18 cellular contexts compared by ENCODE assay signal in the genomic region with DNA sequence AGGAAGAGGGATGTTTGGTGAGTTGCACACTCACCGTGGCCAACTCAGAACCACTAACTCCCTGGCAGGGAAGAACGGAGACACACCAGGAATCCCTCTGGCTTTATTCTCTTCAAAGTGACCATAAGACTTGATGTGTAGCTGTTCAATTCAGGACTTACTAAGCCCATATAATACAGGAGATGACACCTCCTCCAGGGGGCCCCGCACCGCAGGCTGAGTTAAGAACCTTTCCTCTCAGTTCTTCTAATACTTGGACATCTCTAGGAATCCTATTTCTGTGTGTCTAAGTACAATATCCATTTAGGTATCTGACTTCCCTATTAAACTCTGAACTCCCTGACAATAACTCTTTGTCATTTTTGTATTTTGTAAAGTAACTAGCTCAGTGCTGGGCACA. TPM values are rescaled to one million over a fixed set of nuclear protein-coding genes. Genes with fewer than 3 reads are reported as not detected.
DNase-seq lines count a peak whose midpoint lies in the region; ATAC-seq, FAIRE-seq and TF ChIP-seq lines count a peak whose summit lies in the region.
"Had no signal": no experiment of that assay in that cellular context is flagged by ENCODE, and none has a peak within 500 bp of the region (broad histone marks: within the 10 kb centered on the region; RNA-seq: fewer than 3 reads in every experiment).

No MANE protein-coding gene starts in this region.

- CTCF ChIA-PET in activated CD4-positive, alpha-beta T cell treated with anti-CD3 and anti-CD28 coated beads, Interleukin-2, amount 10 ng/mL, durations not matched to agents 7 days and 5 days (lab: Charles Lee), result interaction anchor here (1.4 kb wide), 1 partner anchor 12 kb away, joined by 3 read pairs; no protein-coding TSS in a partner anchor
- CTCF ChIA-PET in K562 (lab: Yijun Ruan, JAX; ENCODE audit: low intra/inter-chr PET ratio), result interaction anchor here (0.5 kb wide), 3 partner anchors 174 to 680 kb away, joined by 3 to 4 read pairs (median 3); no protein-coding TSS in a partner anchor

- no peak for TF ChIP-seq RAD21 in K562 (CRISPR knock-in tag; conservative IDR thresholded peaks at IDR 0.05 in 1 of 2, IDR thresholded peaks at IDR 0.05 in 1 of 2)

- H3K36me3 ChIP-seq in K562 (ENCODE audit: control insufficient read depth, insufficient read depth, low read length), result peaks cover 2% of the 10 kb centered on the region; the same call in 1 of the 3 replicates

- no peaks in the 10 kb centered on the region for H3K4me1 ChIP-seq in K562 (replicated peaks in 1 of 2; ENCODE audit: control insufficient read depth in 2 of 2, insufficient read depth in 2 of 2, low read length in 2 of 2)
- H3K4me1 ChIP-seq: stomach had no signal

- no TSS peak for BruUV-seq in K562 (replicated peaks; lab: Mats Ljungman, UMichigan)

- H3K27ac ChIP-seq in K562 (ENCODE audit: extremely low read depth, low read depth, low read length), result no peak overlapping the region
- H3K27ac ChIP-seq: skin epidermis, stomach had no signal

- H3K27ac Mint-ChIP-seq in activated CD4-positive, alpha-beta T cell treated with anti-CD3 and anti-CD28 coated beads, Interleukin-2, amount 10 ng/mL, durations not matched to agents 7 days and 5 days, result no peak overlapping the region
- peak overlapping the region; percentile 43 for H3K27ac Mint-ChIP-seq in stimulated activated effector memory CD8-positive, alpha-beta T cell treated with anti-CD3 and anti-CD28 coated beads, Interleukin-12 subunit alpha, Interleukin-12 subunit beta, amount 100 ng/mL, for 72 hours
- H3K27ac Mint-ChIP-seq: mesothelial cell of epicardium had no signal

- H4K20me1 ChIP-seq in K562 (replicated peaks; ENCODE audit: control insufficient read depth, insufficient read depth, low read length), result no peaks in the 10 kb centered on the region

- no peaks in the 10 kb centered on the region for H3K27me3 Mint-ChIP-seq in activated CD4-positive, alpha-beta T cell treated with anti-CD3 and anti-CD28 coated beads, Interleukin-2, amount 10 ng/mL, durations not matched to agents 7 days and 5 days

- POLR2A ChIA-PET in activated CD4-positive, alpha-beta T cell treated with anti-CD3 and anti-CD28 coated beads, Interleukin-2, amount 10 ng/mL, durations not matched to agents 7 days and 5 days (lab: Charles Lee), result no interaction called here
- POLR2A ChIA-PET in K562 (lab: Yijun Ruan, JAX), result interaction anchor here (1.0 kb wide), 1 partner anchor 16 kb away, joined by 3 read pairs; no protein-coding TSS in a partner anchor

- in situ Hi-C loops in K562 (cut with MboI), result no loop called here

- H3K9ac ChIP-seq in K562 (ENCODE audit: insufficient read depth in 1 of 2, low read depth in 2 of 2, low read length in 2 of 2), result no peak overlapping the region; a peak in 1 of 4 replicates

- 65% methylated on average over 2 of the region's 4 CpGs for WGBS in K562 (ENCODE audit: insufficient coverage, low coverage, missing lambda C conversion rate)

- no peaks in the 10 kb centered on the region for H3K9me3 ChIP-seq in K562 (replicated peaks; ENCODE audit: control insufficient read depth, insufficient read depth, low read depth, low read length)
- H3K9me3 ChIP-seq: stomach had no signal

- peaks cover 19% of the 10 kb centered on the region for H3K36me3 Mint-ChIP-seq in activated CD4-positive, alpha-beta T cell treated with anti-CD3 and anti-CD28 coated beads, Interleukin-2, amount 10 ng/mL, durations not matched to agents 7 days and 5 days (ENCODE audit: low read depth)
- H3K36me3 Mint-ChIP-seq in stimulated activated effector memory CD8-positive, alpha-beta T cell treated with anti-CD3 and anti-CD28 coated beads, Interleukin-12 subunit alpha, Interleukin-12 subunit beta, amount 100 ng/mL, for 72 hours, result peaks cover 89% of the 10 kb centered on the region

- no peaks in the 10 kb centered on the region for H3K9me3 Mint-ChIP-seq in activated CD4-positive, alpha-beta T cell treated with anti-CD3 and anti-CD28 coated beads, Interleukin-2, amount 10 ng/mL, durations not matched to agents 7 days and 5 days
- H3K9me3 Mint-ChIP-seq in stimulated activated effector memory CD8-positive, alpha-beta T cell treated with anti-CD3 and anti-CD28 coated beads, Interleukin-12 subunit alpha, Interleukin-12 subunit beta, amount 100 ng/mL, for 72 hours, result no peaks in the 10 kb centered on the region
- H3K9me3 Mint-ChIP-seq: mesothelial cell of epicardium had no signal

- no peak for TF ChIP-seq POLR2A in K562 (conservative IDR thresholded peaks at IDR 0.05)

- peak; percentile 10 for DNase-seq in activated CD4-positive, alpha-beta T cell treated with anti-CD3 and anti-CD28 coated beads, Interleukin-2, amount 10 ng/mL, durations not matched to agents 7 days and 5 days
- DNase-seq in activated CD4-positive, alpha-beta T cell treated with anti-CD3 and anti-CD28 coated beads for 4 hours, result no peak
- DNase-seq in HTR-8/SVneo (ENCODE audit: insufficient read length, low spot score) (no peak), K562 (ENCODE audit: extremely low read depth in 1 of 4, low spot score in 3 of 4) (peak in 3 of 4 experiments; percentile 16 to 19 (median 19)), Right ventricle myocardium inferior (ENCODE audit: missing footprints) (no peak)
- no peak for DNase-seq in stimulated activated effector memory CD8-positive, alpha-beta T cell treated with anti-CD3 and anti-CD28 coated beads, Interleukin-12 subunit alpha, Interleukin-12 subunit beta, amount 100 ng/mL, for 72 hours (ENCODE audit: low spot score in 2 of 2)
- DNase-seq: activated CD4-positive, CD25-positive, alpha-beta regulatory T cell; cerebellar nuclear complex; DMS153; glutamatergic neuron; NCI-H1105; nucleus accumbens; stomach had no signal

- no peaks in the 10 kb centered on the region for H3K27me3 ChIP-seq in K562 (ENCODE audit: control insufficient read depth in 2 of 2, insufficient read depth in 2 of 2, low read length in 2 of 2)
- H3K27me3 ChIP-seq: stomach had no signal

- TF ChIP-seq EP300 in K562 (IDR thresholded peaks at IDR 0.05; ENCODE audit: low read length), result no peak

- no peak overlapping the region for H2AFZ ChIP-seq in K562 (ENCODE audit: low read depth, low read length)

- intact Hi-C loops in K562 (cut with micrococcal nuclease) (no loop called here), Right ventricle myocardium inferior (cut with DNase I) (no loop called here)

- peak in 1 of 3 experiments; percentile 31; a peak in 2 of 6 replicates for TF ChIP-seq CTCF in K562 (IDR thresholded peaks at IDR 0.05 in 2 of 3, conservative IDR thresholded peaks at IDR 0.05 in 1 of 3; ENCODE audit: insufficient read depth in 2 of 3, low read depth in 1 of 3, low read length in 3 of 3)

- H3K4me3 Mint-ChIP-seq in activated CD4-positive, alpha-beta T cell treated with anti-CD3 and anti-CD28 coated beads, Interleukin-2, amount 10 ng/mL, durations not matched to agents 7 days and 5 days, result no peak overlapping the region
- H3K4me3 Mint-ChIP-seq in stimulated activated effector memory CD8-positive, alpha-beta T cell treated with anti-CD3 and anti-CD28 coated beads, Interleukin-12 subunit alpha, Interleukin-12 subunit beta, amount 100 ng/mL, for 72 hours, result no peak overlapping the region
- H3K4me3 Mint-ChIP-seq: mesothelial cell of epicardium had no signal

- no peaks in the 10 kb centered on the region for H3K9me1 ChIP-seq in K562 (ENCODE audit: control insufficient read depth, insufficient read depth, low read length)

- no peaks in the 10 kb centered on the region for H3K79me2 ChIP-seq in K562 (ENCODE audit: control insufficient read depth, insufficient read depth, low read length)

- no peak overlapping the region for H3K4me2 ChIP-seq in K562 (ENCODE audit: insufficient read depth, low read length)

- peak; percentile 53; the same call in 1 of the 3 replicates for ATAC-seq in K562
- no peak for ATAC-seq in stimulated activated effector memory CD8-positive, alpha-beta T cell treated with anti-CD3 and anti-CD28 coated beads, Interleukin-12 subunit alpha, Interleukin-12 subunit beta, amount 100 ng/mL, for 72 hours
- no peak for ATAC-seq in HG03175 (IDR thresholded peaks at IDR 0.05; ENCODE audit: unreplicated experiment)
- no peak for ATAC-seq in Right ventricle myocardium inferior
- no peak for ATAC-seq in HG02884 (IDR thresholded peaks at IDR 0.05; ENCODE audit: unreplicated experiment)

- no peak overlapping the region for H3K4me3 ChIP-seq in K562
- H3K4me3 ChIP-seq: skin epidermis, stomach had no signal

- FAIRE-seq in HTR-8/SVneo (lab: Jason Lieb, UNC) (peak; percentile 48), K562 (lab: Jason Lieb, UNC) (no peak)
- FAIRE-seq: keratinocyte had no signal

- no peaks in the 10 kb centered on the region for H3K4me1 Mint-ChIP-seq in activated CD4-positive, alpha-beta T cell treated with anti-CD3 and anti-CD28 coated beads, Interleukin-2, amount 10 ng/mL, durations not matched to agents 7 days and 5 days
- H3K4me1 Mint-ChIP-seq in stimulated activated effector memory CD8-positive, alpha-beta T cell treated with anti-CD3 and anti-CD28 coated beads, Interleukin-12 subunit alpha, Interleukin-12 subunit beta, amount 100 ng/mL, for 72 hours, result no peaks in the 10 kb centered on the region
- H3K4me1 Mint-ChIP-seq: mesothelial cell of epicardium had no signal

RNA-seq across cellular contexts. Expression of a gene that starts 49.5 kb away (rescaled TPM):
- 10 to 100 TPM; 15.9 to 21.3 TPM for total RNA-seq in activated CD4-positive, alpha-beta T cell treated with anti-CD3 and anti-CD28 coated beads, Interleukin-2, amount 10 ng/mL, durations not matched to agents 7 days and 5 days
- 103 and 169 TPM in 2 replicates for total RNA-seq in K562 (2011; cell fraction: chromatin; rRNA removed; ENCODE audit: low replicate concordance)
- total RNA-seq in K562 (2011; cell fraction: nucleolus; rRNA removed), result 82.0 and 90.8 TPM in 2 replicates
- 65.7 and 81.0 TPM in 2 replicates for total RNA-seq in K562 (2011; cell fraction: nucleoplasm; rRNA removed)
- total RNA-seq in K562 (2014; rRNA removed), result 21.4 and 31.3 TPM in 2 replicates
- total RNA-seq in K562 (2014; rRNA removed; fragmentation: Illumina TruSeq; extraction: Trizol), result 18.8 and 22.9 TPM in 2 replicates
- 19.6 and 20.4 TPM in 2 replicates for total RNA-seq in K562 (2015; rRNA removed; fragmentation: Illumina TruSeq; extraction: Trizol)
- 27.9 and 28.2 TPM in 2 replicates for total RNA-seq in K562 (2021)
- 26.9 and 31.8 TPM in 2 replicates for polyA plus RNA-seq in K562 (2011; rRNA removed)
- polyA plus RNA-seq in K562 (2011; cell fraction: cytosol; rRNA removed), result 19.4 and 29.3 TPM in 2 replicates
- polyA plus RNA-seq in K562 (2011; cell fraction: nucleus; rRNA removed), result 98.8 and 105 TPM in 2 replicates
- 13.8 and 14.5 TPM in 2 replicates for polyA plus RNA-seq in K562 (2012)
- 40.3 and 49.2 TPM in 2 replicates for polyA plus RNA-seq in K562 (2014; fragmentation: Illumina TruSeq; extraction: Trizol)
- polyA plus RNA-seq in K562 (2014; fragmentation: Nextera tagmentation; extraction: Ambion mirVana), result 1 to 10 TPM; 2.7 to 3.8 TPM
- polyA plus RNA-seq in K562 (2014; rRNA removed), result 27.9 and 34.6 TPM in 2 replicates
- polyA minus RNA-seq in K562 (2011; rRNA and poly(A)+ RNA removed), result 28.0 and 31.0 TPM in 2 replicates
- polyA minus RNA-seq in K562 (2011; cell fraction: cytosol; rRNA and poly(A)+ RNA removed), result 6.0 and 10.9 TPM in 2 replicates
- 34.7 and 41.1 TPM in 2 replicates for polyA minus RNA-seq in K562 (2011; cell fraction: nucleus; rRNA and poly(A)+ RNA removed)
- total RNA-seq in Right ventricle myocardium inferior, result 7.9 TPM

RNA-seq across cellular contexts. Expression of a gene that starts 51.1 kb away (rescaled TPM):
- total RNA-seq in activated CD4-positive, alpha-beta T cell treated with anti-CD3 and anti-CD28 coated beads, Interleukin-2, amount 10 ng/mL, durations not matched to agents 7 days and 5 days, result 10 to 100 TPM; 12.5 to 12.9 TPM
- 19.9 and 31.7 TPM in 2 replicates for total RNA-seq in K562 (2011; cell fraction: chromatin; rRNA removed; ENCODE audit: low replicate concordance)
- total RNA-seq in K562 (2011; cell fraction: nucleolus; rRNA removed), result 14.6 and 14.8 TPM in 2 replicates
- 15.0 and 15.2 TPM in 2 replicates for total RNA-seq in K562 (2011; cell fraction: nucleoplasm; rRNA removed)
- total RNA-seq in K562 (2014; rRNA removed), result 2.4 and 5.5 TPM in 2 replicates
- total RNA-seq in K562 (2014; rRNA removed; fragmentation: Illumina TruSeq; extraction: Trizol), result 2.8 and 3.0 TPM in 2 replicates
- 2.4 and 2.5 TPM in 2 replicates for total RNA-seq in K562 (2015; rRNA removed; fragmentation: Illumina TruSeq; extraction: Trizol)
- total RNA-seq in K562 (2021), result 3.2 and 4.9 TPM in 2 replicates
- 4.4 and 5.0 TPM in 2 replicates for polyA plus RNA-seq in K562 (2011; rRNA removed)
- 4.5 and 4.7 TPM in 2 replicates for polyA plus RNA-seq in K562 (2011; cell fraction: cytosol; rRNA removed)
- 8.8 and 9.1 TPM in 2 replicates for polyA plus RNA-seq in K562 (2011; cell fraction: nucleus; rRNA removed)
- 5.6 and 9.8 TPM in 2 replicates for polyA plus RNA-seq in K562 (2012)
- polyA plus RNA-seq in K562 (2014; fragmentation: Illumina TruSeq; extraction: Trizol), result 3.1 and 3.4 TPM in 2 replicates
- 1 to 10 TPM in 1 of 2 experiments, under 1 TPM in 1; 0.62 to 1.1 TPM for polyA plus RNA-seq in K562 (2014; fragmentation: Nextera tagmentation; extraction: Ambion mirVana)
- 3.9 and 4.4 TPM in 2 replicates for polyA plus RNA-seq in K562 (2014; rRNA removed)
- polyA minus RNA-seq in K562 (2011; rRNA and poly(A)+ RNA removed), result 7.8 and 9.5 TPM in 2 replicates
- polyA minus RNA-seq in K562 (2011; cell fraction: cytosol; rRNA and poly(A)+ RNA removed), result 3.7 and 3.8 TPM in 2 replicates
- 4.0 and 6.1 TPM in 2 replicates for polyA minus RNA-seq in K562 (2011; cell fraction: nucleus; rRNA and poly(A)+ RNA removed)
- 14.1 TPM for total RNA-seq in Right ventricle myocardium inferior

Comparison
In these comparisons a context has a peak if more than half of its experiments do, and no peak if none do; other contexts are left out.
1. DNase-seq: peak in activated CD4-positive, alpha-beta T cell treated with anti-CD3 and anti-CD28 coated beads, Interleukin-2, amount 10 ng/mL, durations not matched to agents 7 days and 5 days (single experiment) and K562 (3 of 4); none in activated CD4-positive, alpha-beta T cell treated with anti-CD3 and anti-CD28 coated beads for 4 hours (0 of 2), HTR-8/SVneo (single experiment), stimulated activated effector memory CD8-positive, alpha-beta T cell treated with anti-CD3 and anti-CD28 coated beads, Interleukin-12 subunit alpha, Interleukin-12 subunit beta, amount 100 ng/mL, for 72 hours (0 of 2) and Right ventricle myocardium inferior (single experiment).